ENCODE assay signal across 13 cellular contexts in the genomic region with DNA sequence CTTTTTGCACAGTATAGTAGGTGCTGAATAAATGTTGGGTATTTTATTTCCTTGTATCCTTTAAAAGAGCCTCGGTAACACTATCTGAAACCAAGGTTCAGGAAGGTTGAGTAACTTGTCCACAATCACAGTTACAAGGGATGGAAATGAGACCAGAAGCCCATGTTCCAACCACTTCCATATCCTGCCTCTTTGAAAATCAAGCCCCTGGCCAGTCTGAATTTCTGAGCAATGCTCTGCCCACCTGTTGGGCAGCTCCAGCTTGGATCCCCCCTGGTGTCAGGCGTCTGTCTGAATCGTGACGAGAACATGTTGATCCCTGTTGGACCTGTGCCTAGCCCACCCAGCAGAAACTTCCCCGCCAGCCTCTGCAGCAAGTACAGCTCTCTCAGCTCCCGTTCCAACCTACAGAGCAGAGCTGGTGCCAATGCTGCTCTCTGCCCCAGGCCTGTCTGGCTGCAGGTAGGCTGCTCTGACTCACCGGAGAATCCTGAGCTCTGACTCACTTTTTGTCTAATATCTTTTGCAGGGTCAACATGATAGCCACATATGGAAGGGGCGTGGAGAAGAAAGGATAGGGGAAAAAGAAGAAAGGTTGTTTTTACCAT.
A peak's percentile ranks its signal among the peaks of the same experiment; 100 is the strongest.
DNase-seq lines count a peak whose midpoint lies in the region; ATAC-seq, FAIRE-seq and TF ChIP-seq lines count a peak whose summit lies in the region.
"Had no signal": no experiment of that assay in that cellular context is flagged by ENCODE, and none has a peak within 500 bp of the region (broad histone marks: within the 10 kb centered on the region; RNA-seq: fewer than 3 reads in every experiment).

No MANE protein-coding gene starts in this region.

- 21% methylated on average over 8 of the region's 8 CpGs for WGBS in GM12878 (ENCODE audit: insufficient coverage, insufficient replicate concordance, low lambda C conversion rate, missing lambda C conversion rate)

- CTCF ChIA-PET in GM12878 (lab: Yijun Ruan, JAX) = no interaction called here

- H3K4me3 ChIP-seq in GM12878 (no peak overlapping the region), lower lobe of right lung (no peak overlapping the region)

- H2AFZ ChIP-seq in GM12878 (ENCODE audit: control insufficient read depth, low read depth, low read length) = no peak overlapping the region

- H4K20me1 ChIP-seq in GM12878 (ENCODE audit: control insufficient read depth, insufficient read depth) = no peaks in the 10 kb centered on the region

- H3K27ac ChIP-seq in GM12878 (ENCODE audit: control insufficient read depth, insufficient read depth) (no peak overlapping the region), lower lobe of right lung (no peak overlapping the region)

- POLR2A ChIA-PET in GM12878 (lab: Charles Lee) = no interaction called here

- in situ Hi-C loops in GM12878 (cut with MboI) = no loop called here

- H3K27ac Mint-ChIP-seq in nephron = peak overlapping the region in 2 of 3 experiments; percentile 20 to 66
- H3K27ac Mint-ChIP-seq: activated naive CD8-positive, alpha-beta T cell treated with anti-CD3 and anti-CD28 coated beads, Interleukin-2, amount 10 ng/mL, durations not matched to agents 7 days and 5 days had no signal

- H3K4me3 Mint-ChIP-seq in nephron = no peak overlapping the region
- H3K4me3 Mint-ChIP-seq: activated naive CD8-positive, alpha-beta T cell treated with anti-CD3 and anti-CD28 coated beads, Interleukin-2, amount 10 ng/mL, durations not matched to agents 7 days and 5 days had no signal

- peak; percentile 56 for FAIRE-seq in GM12878 (lab: Jason Lieb, UNC)

- no peak overlapping the region for H3K9ac ChIP-seq in GM12878 (ENCODE audit: control insufficient read depth, insufficient read depth, low read length)

- no peaks in the 10 kb centered on the region for H3K27me3 ChIP-seq in GM12878 (replicated peaks in 1 of 2; ENCODE audit: control insufficient read depth in 2 of 2, insufficient read depth in 2 of 2, low read length in 1 of 2)
- no peaks in the 10 kb centered on the region for H3K27me3 ChIP-seq in lower lobe of right lung (ENCODE audit: low read depth)

- no peaks in the 10 kb centered on the region for H3K27me3 Mint-ChIP-seq in nephron (ENCODE audit: low read depth)
- H3K27me3 Mint-ChIP-seq: activated naive CD8-positive, alpha-beta T cell treated with anti-CD3 and anti-CD28 coated beads, Interleukin-2, amount 10 ng/mL, durations not matched to agents 7 days and 5 days had no signal

- ATAC-seq in GM12878 (peak; percentile 71), lower lobe of right lung (no peak)
- ATAC-seq: left colon, sciatic nerve had no signal

- no peaks in the 10 kb centered on the region for H3K9me3 ChIP-seq in GM12878 (replicated peaks; ENCODE audit: control insufficient read depth, insufficient read depth, low read length)
- H3K9me3 ChIP-seq in lower lobe of right lung = no peaks in the 10 kb centered on the region

- no TSS peak for BruUV-seq in GM12878 (replicated peaks; lab: Mats Ljungman, UMichigan)

- SMC1A ChIA-PET in GM12878 (lab: Charles Lee; ENCODE audit: uncharacterized antibody, unreplicated experiment) = interaction anchor here (0.9 to 3.4 kb wide), 3 partner anchors 9 to 827 kb away, joined by 3 to 18 read pairs (median 3); no protein-coding TSS in a partner anchor

- RAD21 ChIA-PET in GM12878 (lab: Charles Lee; ENCODE audit: unreplicated experiment) = interaction anchor here (1.6 to 2.0 kb wide), 2 partner anchors 10 to 94 kb away, joined by 3 to 5 read pairs; no protein-coding TSS in a partner anchor

- peaks cover 18% of the 10 kb centered on the region for H3K4me1 Mint-ChIP-seq in nephron
- H3K4me1 Mint-ChIP-seq: activated naive CD8-positive, alpha-beta T cell treated with anti-CD3 and anti-CD28 coated beads, Interleukin-2, amount 10 ng/mL, durations not matched to agents 7 days and 5 days had no signal

- H3K36me3 Mint-ChIP-seq in nephron (ENCODE audit: low read depth) = no peaks in the 10 kb centered on the region
- H3K36me3 Mint-ChIP-seq: activated naive CD8-positive, alpha-beta T cell treated with anti-CD3 and anti-CD28 coated beads, Interleukin-2, amount 10 ng/mL, durations not matched to agents 7 days and 5 days had no signal

- no peak for TF ChIP-seq CTCF in GM12878 (IDR thresholded peaks at IDR 0.05 in 2 of 3, conservative IDR thresholded peaks at IDR 0.05 in 1 of 3; ENCODE audit: control insufficient read depth in 2 of 3, extremely low read depth in 1 of 3, insufficient read depth in 1 of 3, low read depth in 3 of 3, low read length in 3 of 3)
- TF ChIP-seq CTCF in nephron (IDR thresholded peaks at IDR 0.05; ENCODE audit: unreplicated experiment in 3 of 3) = no peak
- no peak for TF ChIP-seq CTCF in lower lobe of right lung (IDR thresholded peaks at IDR 0.05)

- TF ChIP-seq RAD21 in GM12878 (IDR thresholded peaks at IDR 0.05; ENCODE audit: insufficient read depth, low read depth, low read length) = no peak

- H3K36me3 ChIP-seq in GM12878 (ENCODE audit: control insufficient read depth in 2 of 2, insufficient read depth in 2 of 2, low read length in 1 of 2) = no peaks in the 10 kb centered on the region
- no peaks in the 10 kb centered on the region for H3K36me3 ChIP-seq in lower lobe of right lung

- DNase-seq in ELR (ENCODE audit: low read depth) (peak; percentile 91), HK-2 (ENCODE audit: unreplicated experiment) (peak; percentile 80), GM12878 (ENCODE audit: low read depth, low spot score) (no peak), amygdala (lab: John Stamatoyannopoulos, UW) (no peak), lower lobe of right lung (no peak), NCI-H526 treated with DMSO at 0.1 percent for 48 hours (lab: John Stamatoyannopoulos, UW) (no peak)
- no peak for DNase-seq in activated naive CD4-positive, alpha-beta T cell (lab: John Stamatoyannopoulos, UW)
- DNase-seq: activated CD4-positive, alpha-beta T cell treated with anti-CD3 and anti-CD28 coated beads for 4 hours; activated naive CD8-positive, alpha-beta T cell treated with anti-CD3 and anti-CD28 coated beads, Interleukin-2, amount 10 ng/mL, durations not matched to agents 7 days and 5 days; left colon; stimulated activated CD8-positive, alpha-beta memory T cell treated with anti-CD3 and anti-CD28 coated beads, Interleukin-4, amount 100 ng/mL, for 48 hours had no signal

- no peaks in the 10 kb centered on the region for H3K4me1 ChIP-seq in GM12878 (ENCODE audit: control insufficient read depth, insufficient read depth, low read length)
- H3K4me1 ChIP-seq in lower lobe of right lung = no peaks in the 10 kb centered on the region

- no peak for TF ChIP-seq EP300 in GM12878 (IDR thresholded peaks at IDR 0.05; ENCODE audit: borderline replicate concordance in 1 of 2, control insufficient read depth in 1 of 2, low read depth in 2 of 2, low read length in 2 of 2)

- peaks cover 2% of the 10 kb centered on the region for H3K9me3 Mint-ChIP-seq in nephron
- H3K9me3 Mint-ChIP-seq: activated naive CD8-positive, alpha-beta T cell treated with anti-CD3 and anti-CD28 coated beads, Interleukin-2, amount 10 ng/mL, durations not matched to agents 7 days and 5 days had no signal

- no peak for TF ChIP-seq POLR2A in GM12878 (IDR thresholded peaks at IDR 0.05; ENCODE audit: low read depth, low read length)

- H3K79me2 ChIP-seq in GM12878 (ENCODE audit: control insufficient read depth, insufficient read depth, low read length) = no peaks in the 10 kb centered on the region

- intact Hi-C loops in GM12878 (cut with micrococcal nuclease; ENCODE audit: unreplicated experiment) (loop anchor here (1.0 to 10.0 kb wide), 2 partner anchors 98 to 777 kb away; no protein-coding TSS in a partner anchor), lower lobe of right lung (cut with DNase I) (no loop called here)

- H3K4me2 ChIP-seq in GM12878 (ENCODE audit: control insufficient read depth, insufficient read depth) = no peak overlapping the region

TF ChIP-seq in GM12878, 131 proteins besides CTCF, POLR2A, EP300 and RAD21:
- TF ChIP-seq, protein P1, sequence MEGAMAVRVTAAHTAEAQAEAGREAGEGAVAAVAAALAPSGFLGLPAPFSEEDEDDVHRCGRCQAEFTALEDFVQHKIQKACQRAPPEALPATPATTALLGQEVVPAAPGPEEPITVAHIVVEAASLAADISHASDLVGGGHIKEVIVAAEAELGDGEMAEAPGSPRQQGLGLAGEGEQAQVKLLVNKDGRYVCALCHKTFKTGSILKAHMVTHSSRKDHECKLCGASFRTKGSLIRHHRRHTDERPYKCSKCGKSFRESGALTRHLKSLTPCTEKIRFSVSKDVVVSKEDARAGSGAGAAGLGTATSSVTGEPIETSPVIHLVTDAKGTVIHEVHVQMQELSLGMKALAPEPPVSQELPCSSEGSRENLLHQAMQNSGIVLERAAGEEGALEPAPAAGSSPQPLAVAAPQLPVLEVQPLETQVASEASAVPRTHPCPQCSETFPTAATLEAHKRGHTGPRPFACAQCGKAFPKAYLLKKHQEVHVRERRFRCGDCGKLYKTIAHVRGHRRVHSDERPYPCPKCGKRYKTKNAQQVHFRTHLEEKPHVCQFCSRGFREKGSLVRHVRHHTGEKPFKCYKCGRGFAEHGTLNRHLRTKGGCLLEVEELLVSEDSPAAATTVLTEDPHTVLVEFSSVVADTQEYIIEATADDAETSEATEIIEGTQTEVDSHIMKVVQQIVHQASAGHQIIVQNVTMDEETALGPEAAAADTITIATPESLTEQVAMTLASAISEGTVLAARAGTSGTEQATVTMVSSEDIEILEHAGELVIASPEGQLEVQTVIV (IDR thresholded peaks at IDR 0.05; ENCODE audit: borderline replicate concordance, partially characterized antibody) = no peak
- no peak for TF ChIP-seq SREBF1 (IDR thresholded peaks at IDR 0.05; ENCODE audit: low read length)

Comparison
In these comparisons a context has a peak if more than half of its experiments do, and no peak if none do; other contexts are left out.
1. DNase-seq: peak in ELR (single experiment) and HK-2 (single experiment); none in GM12878 (single experiment), activated naive CD4-positive, alpha-beta T cell (0 of 4), amygdala (0 of 56), lower lobe of right lung (single experiment) and NCI-H526 treated with DMSO at 0.1 percent for 48 hours (single experiment).